ENCODE assay signal across 1 cellular context in genomic region chr11:125290263-125290662, GRCh38.
TF ChIP-seq lines count a peak whose summit lies in the region.

No MANE protein-coding gene starts in this region.

TF ChIP-seq in IMR-90, 13 proteins besides CTCF, POLR2A, EP300 and RAD21 (continued from another document):
- TF ChIP-seq NFE2L2 (IDR thresholded peaks at IDR 0.05; ENCODE audit: low read depth, low read length), result no peak
- no peak for TF ChIP-seq RFX5 (IDR thresholded peaks at IDR 0.05; ENCODE audit: low read depth, low read length)
- TF ChIP-seq RCOR1 (IDR thresholded peaks at IDR 0.05; ENCODE audit: insufficient replicate concordance, low read length), result no peak
- no peak for TF ChIP-seq ELK1 (IDR thresholded peaks at IDR 0.05; ENCODE audit: borderline replicate concordance, low read depth, low read length)
- no peak for TF ChIP-seq SMC3 (IDR thresholded peaks at IDR 0.05; ENCODE audit: low read depth, low read length)
- TF ChIP-seq CEBPB (IDR thresholded peaks at IDR 0.05; ENCODE audit: low read depth, low read length), result no peak
- TF ChIP-seq FOS (IDR thresholded peaks at IDR 0.05; ENCODE audit: low read depth, low read length), result no peak
- no peak for TF ChIP-seq MAFK (IDR thresholded peaks at IDR 0.05; ENCODE audit: low read depth, low read length)
- no peak for TF ChIP-seq CHD1 (IDR thresholded peaks at IDR 0.05; ENCODE audit: low read depth, low read length)
